27 cellular contexts compared by ENCODE assay signal in genomic region chr1:57492846-57493245, GRCh38.
"Had no signal": no experiment of that assay in that cellular context is flagged by ENCODE, and none has a peak within 500 bp of the region (broad histone marks: within the 10 kb centered on the region; RNA-seq: fewer than 3 reads in every experiment).

No MANE protein-coding gene starts in this region.

- H3K27me3 Mint-ChIP-seq: activated naive CD8-positive, alpha-beta T cell treated with anti-CD3 and anti-CD28 coated beads, Interleukin-2, amount 50 U/mL, for 24 hours had no signal

- H3K27ac Mint-ChIP-seq: activated CD8-positive, alpha-beta T cell treated with anti-CD3 and anti-CD28 coated beads, Interleukin-2, amount 10 ng/mL, durations not matched to agents 7 days and 5 days; activated naive CD4-positive, alpha-beta T cell treated with anti-CD3 and anti-CD28 coated beads, Interleukin-2, amount 50 U/mL, for 72 hours; activated naive CD8-positive, alpha-beta T cell treated with anti-CD3 and anti-CD28 coated beads, Interleukin-2, amount 50 U/mL, for 24 hours; activated T-helper 1 cell treated with anti-CD3 and anti-CD28 coated beads, Interleukin-12 subunit alpha, Interleukin-12 subunit beta, Interleukin-2, Interleukin-4 antibody, amounts not matched to agents 30 ng/mL and 10 ng/mL and 1 ng/mL, durations not matched to agents 14 hours and 24 hours and 36 hours; T-helper 1 cell treated with Interleukin-12 subunit alpha and Interleukin-12 subunit beta and Interleukin-4 antibody, amounts not matched to agents 30 μg/mL and 1 μg/mL, for 36 hours; WTC11 had no signal

- FAIRE-seq: bronchial epithelial cell had no signal

- H3K4me3 ChIP-seq: ascending aorta, body of pancreas, coronary artery, PC-9 had no signal

- ATAC-seq: activated CD8-positive, alpha-beta T cell treated with anti-CD3 and anti-CD28 coated beads, Interleukin-2, amount 10 ng/mL, durations not matched to agents 7 days and 5 days; activated naive CD4-positive, alpha-beta T cell treated with anti-CD3 and anti-CD28 coated beads, Interleukin-2, amount 50 U/mL, for 72 hours; activated naive CD8-positive, alpha-beta T cell treated with anti-CD3 and anti-CD28 coated beads, Interleukin-2, amount 50 U/mL, for 24 hours; body of pancreas; WTC11 had no signal

- H3K4me3 Mint-ChIP-seq: activated CD8-positive, alpha-beta T cell treated with anti-CD3 and anti-CD28 coated beads, Interleukin-2, amount 10 ng/mL, durations not matched to agents 7 days and 5 days; activated naive CD8-positive, alpha-beta T cell treated with anti-CD3 and anti-CD28 coated beads, Interleukin-2, amount 50 U/mL, for 24 hours; activated T-helper 1 cell treated with anti-CD3 and anti-CD28 coated beads, Interleukin-12 subunit alpha, Interleukin-12 subunit beta, Interleukin-2, Interleukin-4 antibody, amounts not matched to agents 30 ng/mL and 10 ng/mL and 1 ng/mL, durations not matched to agents 14 hours and 24 hours and 36 hours; T-helper 1 cell treated with Interleukin-12 subunit alpha and Interleukin-12 subunit beta and Interleukin-4 antibody, amounts not matched to agents 30 μg/mL and 1 μg/mL, for 36 hours; WTC11 had no signal

- DNase-seq: activated CD4-positive, alpha-beta T cell treated with anti-CD3 and anti-CD28 coated beads for 48 hours; activated CD4-positive, alpha-beta T cell treated with anti-CD3 and anti-CD28 coated beads, Interleukin-2, amount 50 U/mL, for 4 hours; activated CD4-positive, CD25-positive, alpha-beta regulatory T cell treated with anti-CD3 and anti-CD28 coated beads, Interleukin-2, amount 50 U/mL, for 72 hours; activated CD8-positive, alpha-beta memory T cell treated with anti-CD3 and anti-CD28 coated beads, Interleukin-2, amount 50 U/mL, for 48 hours; activated CD8-positive, alpha-beta T cell treated with anti-CD3 and anti-CD28 coated beads, Interleukin-2, amount 10 ng/mL, durations not matched to agents 7 days and 5 days; activated effector memory CD4-positive, alpha-beta T cell treated with Interleukin-2 at 50 U/mL for 16 hours; activated naive CD4-positive, alpha-beta T cell treated with Interleukin-2 at 50 U/mL for 16 hours; activated naive CD8-positive, alpha-beta T cell treated with anti-CD3 and anti-CD28 coated beads, Interleukin-2, amount 50 U/mL, for 24 hours; activated T-cell treated with anti-CD3 and anti-CD28 coated beads, Interleukin-2, amount 50 U/mL, for 1 hour; amniotic stem cell; body of pancreas; central memory CD4-positive, alpha-beta T cell; Kasumi-1; NCI-H146; NCI-H2029; NCI-H2227 treated with DMSO at 0.1 percent for 48 hours; NCI-H446 treated with DMSO at 0.1 percent for 48 hours; NCI-H526 treated with DMSO at 0.1 percent for 48 hours; PC-9; SHP77 treated with DMSO at 0.1 percent for 48 hours had no signal

- H3K27ac ChIP-seq: ascending aorta, body of pancreas, coronary artery, PC-9 had no signal

- H3K36me3 ChIP-seq: ascending aorta had no signal

- H3K4me1 Mint-ChIP-seq: activated naive CD8-positive, alpha-beta T cell treated with anti-CD3 and anti-CD28 coated beads, Interleukin-2, amount 50 U/mL, for 24 hours had no signal

- H3K27me3 ChIP-seq: ascending aorta, body of pancreas had no signal

- H3K36me3 Mint-ChIP-seq: WTC11 had no signal

- H3K9me3 ChIP-seq: ascending aorta, body of pancreas had no signal

- H3K4me1 ChIP-seq: ascending aorta, body of pancreas had no signal

- H2AFZ ChIP-seq: PC-9 had no signal

- H3K4me2 ChIP-seq: PC-9 had no signal
